Comparison of ENCODE assay signal across 24 cellular contexts in genomic region chrX:66489339-66489738, GRCh38.
"Had no signal": no experiment of that assay in that cellular context is flagged by ENCODE, and none has a peak within 500 bp of the region (broad histone marks: within the 10 kb centered on the region; RNA-seq: fewer than 3 reads in every experiment).

No MANE protein-coding gene starts in this region.

- H3K27me3 Mint-ChIP-seq: T-helper 17 cell had no signal

- H3K4me3 Mint-ChIP-seq: activated CD8-positive, alpha-beta T cell treated with anti-CD3 and anti-CD28 coated beads, Interleukin-2, amount 10 ng/mL, durations not matched to agents 7 days and 5 days; activated naive CD4-positive, alpha-beta T cell treated with anti-CD3 and anti-CD28 coated beads, Interleukin-2, amount 50 U/mL, for 24 hours; T-helper 17 cell; WTC11 had no signal

- DNase-seq: activated CD4-positive, alpha-beta T cell treated with anti-CD3 and anti-CD28 coated beads for 48 hours; activated CD4-positive, alpha-beta T cell treated with anti-CD3 and anti-CD28 coated beads, Interleukin-2, amount 50 U/mL, for 4 hours; activated CD4-positive, CD25-positive, alpha-beta regulatory T cell treated with anti-CD3 and anti-CD28 coated beads, Interleukin-2, amount 50 U/mL, for 72 hours; activated CD8-positive, alpha-beta memory T cell treated with anti-CD3 and anti-CD28 coated beads, Interleukin-2, amount 50 U/mL, for 48 hours; activated CD8-positive, alpha-beta T cell treated with anti-CD3 and anti-CD28 coated beads, Interleukin-2, amount 10 ng/mL, durations not matched to agents 7 days and 5 days; activated T-cell treated with anti-CD3 and anti-CD28 coated beads, Interleukin-2, amount 50 U/mL, for 1 hour; aorta; caudate nucleus; Kasumi-1; MV-4-11; NCI-H1092 treated with DMSO at 0.1 percent for 48 hours; NCI-H1436; NCI-H1694 treated with DMSO at 0.1 percent for 48 hours; NCI-H2029 treated with DMSO at 0.1 percent for 48 hours; NCI-H345; NCI-H510A; NCI-H526 treated with DMSO at 0.1 percent for 48 hours; PC-3; SHP77 treated with DMSO at 0.1 percent for 48 hours; T-helper 17 cell; T-helper 9 cell had no signal

- ATAC-seq: activated CD8-positive, alpha-beta T cell treated with anti-CD3 and anti-CD28 coated beads, Interleukin-2, amount 10 ng/mL, durations not matched to agents 7 days and 5 days; PC-3; T-helper 17 cell; WTC11 had no signal

- H3K9me3 Mint-ChIP-seq: activated naive CD4-positive, alpha-beta T cell treated with anti-CD3 and anti-CD28 coated beads, Interleukin-2, amount 50 U/mL, for 24 hours had no signal

- H3K27ac ChIP-seq: breast epithelium had no signal

- H3K4me1 ChIP-seq: breast epithelium had no signal

- H3K27ac Mint-ChIP-seq: activated CD8-positive, alpha-beta T cell treated with anti-CD3 and anti-CD28 coated beads, Interleukin-2, amount 10 ng/mL, durations not matched to agents 7 days and 5 days; activated naive CD4-positive, alpha-beta T cell treated with anti-CD3 and anti-CD28 coated beads, Interleukin-2, amount 50 U/mL, for 24 hours; T-helper 17 cell; WTC11 had no signal

- H3K4me1 Mint-ChIP-seq: activated naive CD4-positive, alpha-beta T cell treated with anti-CD3 and anti-CD28 coated beads, Interleukin-2, amount 50 U/mL, for 24 hours; T-helper 17 cell; WTC11 had no signal

- H3K36me3 Mint-ChIP-seq: activated naive CD4-positive, alpha-beta T cell treated with anti-CD3 and anti-CD28 coated beads, Interleukin-2, amount 50 U/mL, for 24 hours had no signal

- H3K36me3 ChIP-seq: breast epithelium had no signal

- H3K4me3 ChIP-seq: breast epithelium had no signal
